In the genomic region with DNA sequence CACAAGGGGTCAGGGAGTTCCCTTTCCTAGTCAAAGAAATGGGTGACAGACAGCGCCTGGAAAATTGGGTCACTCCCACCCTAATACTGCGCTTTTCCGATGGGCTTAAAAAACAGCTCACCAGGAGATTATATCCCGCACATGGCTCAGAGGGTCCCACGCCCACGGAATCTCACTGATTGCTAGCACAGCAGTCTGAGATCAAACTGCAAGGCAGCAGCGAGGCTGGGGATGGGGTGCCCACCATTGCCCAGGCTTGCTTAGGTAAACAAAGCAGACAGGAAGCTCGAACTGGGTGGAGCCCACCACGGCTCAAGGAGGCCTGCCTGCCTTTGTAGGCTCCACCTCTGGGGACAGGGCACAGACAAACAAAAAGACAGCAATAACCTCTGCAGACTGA, we compare ENCODE assay signal across 3 cellular contexts. TPM values are rescaled to one million over a fixed set of nuclear protein-coding genes. Genes with fewer than 3 reads are reported as not detected.
"Had no signal": no experiment of that assay in that cellular context is flagged by ENCODE, and none has a peak within 500 bp of the region (broad histone marks: within the 10 kb centered on the region; RNA-seq: fewer than 3 reads in every experiment).

No MANE protein-coding gene starts in this region.

RNA-seq across cellular contexts. Expression of a gene that starts 56.4 kb away (rescaled TPM):
- total RNA-seq: HT1080, IMR-90, K562 had no signal
